ENCODE assay signal across 1 cellular context in genomic region chr17:74210191-74211140, GRCh38.
TF ChIP-seq lines count a peak whose summit lies in the region.

No MANE protein-coding gene starts in this region.

TF ChIP-seq in WTC11, 78 proteins besides CTCF, POLR2A, EP300 and RAD21 (continued from another document):
- TF ChIP-seq, protein P1, sequence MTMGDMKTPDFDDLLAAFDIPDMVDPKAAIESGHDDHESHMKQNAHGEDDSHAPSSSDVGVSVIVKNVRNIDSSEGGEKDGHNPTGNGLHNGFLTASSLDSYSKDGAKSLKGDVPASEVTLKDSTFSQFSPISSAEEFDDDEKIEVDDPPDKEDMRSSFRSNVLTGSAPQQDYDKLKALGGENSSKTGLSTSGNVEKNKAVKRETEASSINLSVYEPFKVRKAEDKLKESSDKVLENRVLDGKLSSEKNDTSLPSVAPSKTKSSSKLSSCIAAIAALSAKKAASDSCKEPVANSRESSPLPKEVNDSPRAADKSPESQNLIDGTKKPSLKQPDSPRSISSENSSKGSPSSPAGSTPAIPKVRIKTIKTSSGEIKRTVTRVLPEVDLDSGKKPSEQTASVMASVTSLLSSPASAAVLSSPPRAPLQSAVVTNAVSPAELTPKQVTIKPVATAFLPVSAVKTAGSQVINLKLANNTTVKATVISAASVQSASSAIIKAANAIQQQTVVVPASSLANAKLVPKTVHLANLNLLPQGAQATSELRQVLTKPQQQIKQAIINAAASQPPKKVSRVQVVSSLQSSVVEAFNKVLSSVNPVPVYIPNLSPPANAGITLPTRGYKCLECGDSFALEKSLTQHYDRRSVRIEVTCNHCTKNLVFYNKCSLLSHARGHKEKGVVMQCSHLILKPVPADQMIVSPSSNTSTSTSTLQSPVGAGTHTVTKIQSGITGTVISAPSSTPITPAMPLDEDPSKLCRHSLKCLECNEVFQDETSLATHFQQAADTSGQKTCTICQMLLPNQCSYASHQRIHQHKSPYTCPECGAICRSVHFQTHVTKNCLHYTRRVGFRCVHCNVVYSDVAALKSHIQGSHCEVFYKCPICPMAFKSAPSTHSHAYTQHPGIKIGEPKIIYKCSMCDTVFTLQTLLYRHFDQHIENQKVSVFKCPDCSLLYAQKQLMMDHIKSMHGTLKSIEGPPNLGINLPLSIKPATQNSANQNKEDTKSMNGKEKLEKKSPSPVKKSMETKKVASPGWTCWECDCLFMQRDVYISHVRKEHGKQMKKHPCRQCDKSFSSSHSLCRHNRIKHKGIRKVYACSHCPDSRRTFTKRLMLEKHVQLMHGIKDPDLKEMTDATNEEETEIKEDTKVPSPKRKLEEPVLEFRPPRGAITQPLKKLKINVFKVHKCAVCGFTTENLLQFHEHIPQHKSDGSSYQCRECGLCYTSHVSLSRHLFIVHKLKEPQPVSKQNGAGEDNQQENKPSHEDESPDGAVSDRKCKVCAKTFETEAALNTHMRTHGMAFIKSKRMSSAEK (CRISPR knock-in tag; IDR thresholded peaks at IDR 0.05; ENCODE audit: borderline replicate concordance), result peak; percentile 95; the same call in 1 of the 2 replicates
- TF ChIP-seq ETV6 (CRISPR knock-in tag; IDR thresholded peaks at IDR 0.05) (0 out of 2 replicates have a peak, but pooled peaks have one; percentile 17), AR (CRISPR knock-in tag; IDR thresholded peaks at IDR 0.05) (peak; percentile 88)
